In genomic region chr15:74432968-74433591, GRCh38 we compare ENCODE assay signal across 8 cellular contexts. TPM values are rescaled to one million over a fixed set of nuclear protein-coding genes. Genes with fewer than 3 reads are reported as not detected.
DNase-seq lines count a peak whose midpoint lies in the region; ATAC-seq and TF ChIP-seq lines count a peak whose summit lies in the region.

No MANE protein-coding gene starts in this region.

- H3K4me1 Mint-ChIP-seq in brain = peaks cover 49% of the 10 kb centered on the region
- H3K4me1 Mint-ChIP-seq in memory B cell = peaks cover 51% of the 10 kb centered on the region

- POLR2A ChIA-PET in HEK293T (lab: Yijun Ruan, JAX) = no interaction called here

- CTCF ChIA-PET in HEK293T (lab: Yijun Ruan, JAX) = no interaction called here

- TF ChIP-seq CTCF in GM13976 (IDR thresholded peaks at IDR 0.05; ENCODE audit: borderline replicate concordance, control extremely low read depth, extremely low read depth, insufficient read depth, missing control alignments) = no peak
- TF ChIP-seq CTCF in brain (conservative IDR thresholded peaks at IDR 0.05) = no peak

- no peaks in the 10 kb centered on the region for H3K36me3 Mint-ChIP-seq in brain
- no peaks in the 10 kb centered on the region for H3K36me3 Mint-ChIP-seq in memory B cell

- H3K9me3 Mint-ChIP-seq in brain (no peaks in the 10 kb centered on the region), memory B cell (no peaks in the 10 kb centered on the region)

- H3K27me3 Mint-ChIP-seq in brain (no peaks in the 10 kb centered on the region), memory B cell (no peaks in the 10 kb centered on the region)

- ATAC-seq in HG03571 (IDR thresholded peaks at IDR 0.05; ENCODE audit: unreplicated experiment) (peak; percentile 16), memory B cell (ENCODE audit: low read depth) (peak; percentile 27)

- peak; percentile 48 for DNase-seq in GM13976 (ENCODE audit: low spot score)
- no peak for DNase-seq in memory B cell (ENCODE audit: low spot score in 2 of 2)
- no peak for DNase-seq in HEK293T (ENCODE audit: extremely low spot score)
- no peak for DNase-seq in NCI-H2029 treated with DMSO at 0.1 percent for 48 hours (lab: John Stamatoyannopoulos, UW)
- no peak for DNase-seq in HUDEP-2 (lab: John Stamatoyannopoulos, UW; ENCODE audit: unreplicated experiment in 76 of 76)
- no peak for DNase-seq in dedifferentiated amniotic fluid mesenchymal stem cell (ENCODE audit: extremely low spot score)

- H3K4me3 Mint-ChIP-seq in brain (peak overlapping the region; percentile 86 to 92 (median 87)), memory B cell (peak overlapping the region; percentile 84)

- in situ Hi-C loops in GM13976 (cut with MboI; ENCODE audit: low sequenced_read_pairs, unreplicated experiment) = no loop called here

- peak overlapping the region in 1 of 5 experiments; percentile 89 for H3K27ac Mint-ChIP-seq in brain
- H3K27ac Mint-ChIP-seq in memory B cell = peak overlapping the region; percentile 90

TF ChIP-seq in HEK293T, 16 proteins besides CTCF, POLR2A, EP300 and RAD21:
- no peak for TF ChIP-seq NFRKB (IDR thresholded peaks at IDR 0.05)
- no peak for TF ChIP-seq FOXM1 (IDR thresholded peaks at IDR 0.05; ENCODE audit: borderline replicate concordance)
- no peak for TF ChIP-seq LEF1 (IDR thresholded peaks at IDR 0.05; ENCODE audit: borderline replicate concordance)
- TF ChIP-seq ARNT (IDR thresholded peaks at IDR 0.05) = no peak
TF ChIP-seq in HEK293T: peak in this region for 0.

RNA-seq across cellular contexts. Expression of gene SEMA7A, which starts 0.7 kb away (rescaled TPM):
- polyA plus RNA-seq in brain (ENCODE audit: insufficient read depth, low read depth, low replicate concordance) = 22.2 TPM

RNA-seq across cellular contexts. Expression of gene UBL7, which starts 27.9 kb away (rescaled TPM):
- 156 TPM for polyA plus RNA-seq in brain (ENCODE audit: insufficient read depth, low read depth, low replicate concordance)
